Comparison of ENCODE assay signal across 13 cellular contexts in the genomic region with DNA sequence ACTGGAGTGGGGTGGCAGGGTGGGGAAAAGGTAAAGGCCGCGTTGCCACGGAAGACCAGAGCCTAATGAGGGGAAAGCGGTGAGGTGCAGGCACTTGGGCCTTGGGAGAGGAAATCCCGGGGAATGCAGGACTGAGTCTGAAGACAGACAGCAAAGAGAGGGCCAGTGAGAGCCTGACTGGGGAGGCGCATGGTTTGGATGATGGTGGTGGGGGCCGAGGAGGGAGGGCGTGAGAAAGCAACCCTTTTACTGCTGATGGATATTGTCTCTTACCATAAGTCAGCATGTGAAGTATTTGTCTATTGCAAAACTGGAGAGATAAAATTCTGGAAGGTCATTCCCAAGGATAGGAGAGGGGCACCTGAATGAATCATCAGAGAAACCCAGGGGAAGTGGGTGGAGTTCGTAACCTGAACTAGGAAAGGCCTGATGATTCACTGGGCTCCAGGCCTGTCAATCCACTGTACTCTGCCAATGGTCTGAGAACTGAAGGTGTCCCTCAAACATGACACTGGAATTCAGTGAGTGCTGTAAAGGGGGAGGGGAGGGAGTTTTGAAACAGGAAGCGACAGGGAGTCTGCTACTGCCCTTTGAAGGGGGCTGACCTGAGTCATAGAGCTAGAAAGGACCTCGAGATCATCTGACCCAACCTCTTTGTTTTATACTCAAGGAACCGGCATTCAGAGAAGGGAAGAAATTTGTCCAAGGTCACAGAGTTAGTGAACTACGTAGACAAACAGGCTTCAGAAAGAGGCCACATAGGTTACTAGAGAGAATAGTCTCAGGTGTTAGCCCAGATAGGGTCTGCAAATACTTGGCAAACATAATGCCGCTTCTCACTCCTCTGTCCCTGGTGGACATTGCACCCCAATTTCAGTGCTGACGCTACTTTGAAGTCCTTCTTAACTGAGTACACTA. TPM values are rescaled to one million over a fixed set of nuclear protein-coding genes. Genes with fewer than 3 reads are reported as not detected.
DNase-seq lines count a peak whose midpoint lies in the region; ATAC-seq, FAIRE-seq and TF ChIP-seq lines count a peak whose summit lies in the region.
"Had no signal": no experiment of that assay in that cellular context is flagged by ENCODE, and none has a peak within 500 bp of the region (broad histone marks: within the 10 kb centered on the region; RNA-seq: fewer than 3 reads in every experiment).

No MANE protein-coding gene starts in this region.

- H3K4me3 ChIP-seq in SK-N-SH (ENCODE audit: low read depth in 2 of 2, low read length in 1 of 2) (no peak overlapping the region), kidney (ENCODE audit: low read length in 2 of 2) (no peak overlapping the region), uterus (no peak overlapping the region)

- TF ChIP-seq CTCF in SK-N-SH (IDR thresholded peaks at IDR 0.05), result no peak
- no peak for TF ChIP-seq CTCF in kidney (IDR thresholded peaks at IDR 0.05; ENCODE audit: borderline replicate concordance, extremely low read depth, insufficient read depth)
- TF ChIP-seq CTCF in uterus (IDR thresholded peaks at IDR 0.05), result no peak

- DNase-seq in SK-N-SH (no peak), astrocyte of the hippocampus (ENCODE audit: low read depth, low spot score) (peak; percentile 8), kidney (peak; percentile 58), uterus (peak; percentile 43 to 44), NCI-H1930 (lab: John Stamatoyannopoulos, UW) (no peak), middle frontal gyrus (ENCODE audit: extremely low spot score, low spot score) (no peak)
- DNase-seq: activated CD8-positive, alpha-beta T cell treated with anti-CD3 and anti-CD28 coated beads, Interleukin-2, amount 10 ng/mL, durations not matched to agents 7 days and 5 days; central memory CD4-positive, alpha-beta T cell had no signal

- no peaks in the 10 kb centered on the region for H3K9me2 ChIP-seq in SK-N-SH

- H3F3A ChIP-seq in SK-N-SH (replicated peaks; ENCODE audit: insufficient read depth), result no peaks in the 10 kb centered on the region

- TF ChIP-seq POLR2A in uterus (IDR thresholded peaks at IDR 0.05), result no peak

- H3K36me3 ChIP-seq in SK-N-SH (replicated peaks in 1 of 2; ENCODE audit: control insufficient read depth in 1 of 2, insufficient read depth in 2 of 2, low read length in 1 of 2) (no peaks in the 10 kb centered on the region), kidney (ENCODE audit: control insufficient read depth in 1 of 2, insufficient read depth in 2 of 2, low read length in 2 of 2) (no peaks in the 10 kb centered on the region), uterus (no peaks in the 10 kb centered on the region)

- H3K27ac ChIP-seq in SK-N-SH (ENCODE audit: low read depth in 2 of 2, low read length in 1 of 2), result no peak overlapping the region
- H3K27ac ChIP-seq in kidney (ENCODE audit: low read depth in 2 of 2, low read length in 2 of 2), result no peak overlapping the region
- H3K27ac ChIP-seq in uterus, result peak overlapping the region; percentile 41 to 44

- H3K4me2 ChIP-seq in SK-N-SH, result no peak overlapping the region

- H3K4me1 ChIP-seq in SK-N-SH (ENCODE audit: control insufficient read depth in 1 of 2, insufficient read depth in 2 of 2, low read depth in 1 of 2, low read length in 1 of 2) (no peaks in the 10 kb centered on the region), kidney (ENCODE audit: control insufficient read depth in 1 of 2, insufficient read depth in 1 of 2, low read depth in 1 of 2, low read length in 2 of 2) (no peaks in the 10 kb centered on the region), uterus (no peaks in the 10 kb centered on the region)

- 38% methylated on average over 15 of the region's 15 CpGs for WGBS in SK-N-SH (ENCODE audit: low lambda C conversion rate)

- CTCF ChIA-PET in SK-N-SH (lab: Yijun Ruan, JAX), result no interaction called here

- no peak for ATAC-seq in SK-N-SH treated with all-trans-retinoic acid at 6 μM for 48 hours
- ATAC-seq in GM19397 (IDR thresholded peaks at IDR 0.05; ENCODE audit: unreplicated experiment), result no peak
- ATAC-seq: activated CD8-positive, alpha-beta T cell treated with anti-CD3 and anti-CD28 coated beads, Interleukin-2, amount 10 ng/mL, durations not matched to agents 7 days and 5 days had no signal

- TF ChIP-seq RAD21 in SK-N-SH (IDR thresholded peaks at IDR 0.05; ENCODE audit: low read length), result no peak

- FAIRE-seq in kidney (lab: Jason Lieb, UNC), result peak; percentile 11
- FAIRE-seq: GM12891 had no signal

- no peaks in the 10 kb centered on the region for H3K79me2 ChIP-seq in SK-N-SH (ENCODE audit: insufficient read depth)

- intact Hi-C loops in kidney (cut with DNase I), result no loop called here
- intact Hi-C loops in uterus (cut with DNase I; ENCODE audit: low total_unique reads), result no loop called here

- POLR2A ChIA-PET in SK-N-SH (lab: Yijun Ruan, JAX), result no interaction called here

- no peak for TF ChIP-seq EP300 in SK-N-SH (IDR thresholded peaks at IDR 0.05; ENCODE audit: borderline replicate concordance in 1 of 2, low read depth in 1 of 2, low read length in 1 of 2)

- H3K27me3 ChIP-seq in SK-N-SH (ENCODE audit: insufficient read depth), result peaks cover 13% of the 10 kb centered on the region
- H3K27me3 ChIP-seq in uterus, result no peaks in the 10 kb centered on the region

- no peak overlapping the region for H2AFZ ChIP-seq in SK-N-SH (ENCODE audit: low read depth)

- no peaks in the 10 kb centered on the region for H4K20me1 ChIP-seq in SK-N-SH (ENCODE audit: insufficient read depth)

- H3K9ac ChIP-seq in SK-N-SH (no peak overlapping the region), kidney (ENCODE audit: low read length in 2 of 2) (no peak overlapping the region)

- no peaks in the 10 kb centered on the region for H3K9me3 ChIP-seq in SK-N-SH
- no peaks in the 10 kb centered on the region for H3K9me3 ChIP-seq in kidney (ENCODE audit: control insufficient read depth in 1 of 2, low read length in 2 of 2)
- no peaks in the 10 kb centered on the region for H3K9me3 ChIP-seq in uterus

TF ChIP-seq in SK-N-SH, 30 proteins besides CTCF, POLR2A, EP300 and RAD21:
- TF ChIP-seq GATA2 (CRISPR knock-in tag; IDR thresholded peaks at IDR 0.05) (no peak), TEAD4 (IDR thresholded peaks at IDR 0.05; ENCODE audit: borderline replicate concordance, insufficient read depth) (no peak), FOXM1 (IDR thresholded peaks at IDR 0.05; ENCODE audit: low read depth) (no peak)
- TF ChIP-seq, protein P1, sequence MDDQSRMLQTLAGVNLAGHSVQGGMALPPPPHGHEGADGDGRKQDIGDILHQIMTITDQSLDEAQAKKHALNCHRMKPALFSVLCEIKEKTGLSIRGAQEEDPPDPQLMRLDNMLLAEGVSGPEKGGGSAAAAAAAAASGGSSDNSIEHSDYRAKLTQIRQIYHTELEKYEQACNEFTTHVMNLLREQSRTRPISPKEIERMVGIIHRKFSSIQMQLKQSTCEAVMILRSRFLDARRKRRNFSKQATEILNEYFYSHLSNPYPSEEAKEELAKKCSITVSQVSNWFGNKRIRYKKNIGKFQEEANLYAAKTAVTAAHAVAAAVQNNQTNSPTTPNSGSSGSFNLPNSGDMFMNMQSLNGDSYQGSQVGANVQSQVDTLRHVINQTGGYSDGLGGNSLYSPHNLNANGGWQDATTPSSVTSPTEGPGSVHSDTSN (IDR thresholded peaks at IDR 0.05), result peak; percentile 64

TF ChIP-seq in SK-N-SH treated with all-trans-retinoic acid at 6 μM for 48 hours, 23 proteins besides CTCF, POLR2A, EP300 and RAD21 (continues in another document):
- TF ChIP-seq ZFP30 (CRISPR knock-in tag; IDR thresholded peaks at IDR 0.05) (no peak), OSR1 (CRISPR knock-in tag; IDR thresholded peaks at IDR 0.05) (no peak), ZC3H10 (CRISPR knock-in tag; IDR thresholded peaks at IDR 0.05) (no peak), RARB (CRISPR knock-in tag; IDR thresholded peaks at IDR 0.05) (no peak), PPARA (CRISPR knock-in tag; IDR thresholded peaks at IDR 0.05; ENCODE audit: borderline replicate concordance) (no peak)
- TF ChIP-seq, protein P2, sequence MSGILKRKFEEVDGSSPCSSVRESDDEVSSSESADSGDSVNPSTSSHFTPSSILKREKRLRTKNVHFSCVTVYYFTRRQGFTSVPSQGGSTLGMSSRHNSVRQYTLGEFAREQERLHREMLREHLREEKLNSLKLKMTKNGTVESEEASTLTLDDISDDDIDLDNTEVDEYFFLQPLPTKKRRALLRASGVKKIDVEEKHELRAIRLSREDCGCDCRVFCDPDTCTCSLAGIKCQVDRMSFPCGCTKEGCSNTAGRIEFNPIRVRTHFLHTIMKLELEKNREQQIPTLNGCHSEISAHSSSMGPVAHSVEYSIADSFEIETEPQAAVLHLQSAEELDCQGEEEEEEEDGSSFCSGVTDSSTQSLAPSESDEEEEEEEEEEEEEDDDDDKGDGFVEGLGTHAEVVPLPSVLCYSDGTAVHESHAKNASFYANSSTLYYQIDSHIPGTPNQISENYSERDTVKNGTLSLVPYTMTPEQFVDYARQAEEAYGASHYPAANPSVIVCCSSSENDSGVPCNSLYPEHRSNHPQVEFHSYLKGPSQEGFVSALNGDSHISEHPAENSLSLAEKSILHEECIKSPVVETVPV (CRISPR knock-in tag; IDR thresholded peaks at IDR 0.05), result no peak
- TF ChIP-seq, protein P3, sequence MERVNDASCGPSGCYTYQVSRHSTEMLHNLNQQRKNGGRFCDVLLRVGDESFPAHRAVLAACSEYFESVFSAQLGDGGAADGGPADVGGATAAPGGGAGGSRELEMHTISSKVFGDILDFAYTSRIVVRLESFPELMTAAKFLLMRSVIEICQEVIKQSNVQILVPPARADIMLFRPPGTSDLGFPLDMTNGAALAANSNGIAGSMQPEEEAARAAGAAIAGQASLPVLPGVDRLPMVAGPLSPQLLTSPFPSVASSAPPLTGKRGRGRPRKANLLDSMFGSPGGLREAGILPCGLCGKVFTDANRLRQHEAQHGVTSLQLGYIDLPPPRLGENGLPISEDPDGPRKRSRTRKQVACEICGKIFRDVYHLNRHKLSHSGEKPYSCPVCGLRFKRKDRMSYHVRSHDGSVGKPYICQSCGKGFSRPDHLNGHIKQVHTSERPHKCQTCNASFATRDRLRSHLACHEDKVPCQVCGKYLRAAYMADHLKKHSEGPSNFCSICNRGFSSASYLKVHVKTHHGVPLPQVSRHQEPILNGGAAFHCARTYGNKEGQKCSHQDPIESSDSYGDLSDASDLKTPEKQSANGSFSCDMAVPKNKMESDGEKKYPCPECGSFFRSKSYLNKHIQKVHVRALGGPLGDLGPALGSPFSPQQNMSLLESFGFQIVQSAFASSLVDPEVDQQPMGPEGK (CRISPR knock-in tag; IDR thresholded peaks at IDR 0.05; ENCODE audit: borderline replicate concordance), result no peak

RNA-seq across cellular contexts. Expression of a gene that starts 52.2 kb away (rescaled TPM):
- polyA plus RNA-seq in SK-N-SH (2012; rRNA removed) (0.02 and 0.06 TPM in 2 replicates), kidney (ENCODE audit: insufficient read depth, low read depth, low replicate concordance) (1.9 TPM)
- polyA plus RNA-seq in SK-N-SH (2012; cell fraction: cytosol; rRNA removed), result 0.03 and 0.05 TPM in 2 replicates
- not detected in 2 replicates for polyA plus RNA-seq in SK-N-SH (2012; cell fraction: nucleus; rRNA removed)
- total RNA-seq in kidney (2.0 TPM), uterus (under 1 TPM in 2 of 4 donors, not detected in 2; 0.35 to 0.58 TPM)
- total RNA-seq: activated CD8-positive, alpha-beta T cell treated with anti-CD3 and anti-CD28 coated beads, Interleukin-2, amount 10 ng/mL, durations not matched to agents 7 days and 5 days; glomerular endothelial cell had no signal
- polyA plus RNA-seq: AG04450 had no signal

RNA-seq across cellular contexts. Expression of a gene that starts 59.6 kb away (rescaled TPM):
- polyA plus RNA-seq in SK-N-SH (2012; rRNA removed) (0.02 and 0.06 TPM in 2 replicates), kidney (ENCODE audit: insufficient read depth, low read depth, low replicate concordance) (2.9 TPM)
- 0.01 and 0.04 TPM in 2 replicates for polyA plus RNA-seq in SK-N-SH (2012; cell fraction: cytosol; rRNA removed)
- polyA plus RNA-seq in SK-N-SH (2012; cell fraction: nucleus; rRNA removed), result 0.04 TPM in 2 replicates
- total RNA-seq in kidney (4.2 TPM), uterus (10 to 100 TPM in 2 of 4 donors, 1 to 10 TPM in 1, under 1 TPM in 1; 0.51 to 13.5 (median 7.3) TPM)

Comparison
In these comparisons a context has a peak if more than half of its experiments do, and no peak if none do; other contexts are left out.
1. DNase-seq: peak in astrocyte of the hippocampus (single experiment), kidney (single experiment) and uterus (2 of 2); none in SK-N-SH (single experiment), NCI-H1930 (0 of 2) and middle frontal gyrus (single experiment).
2. H3K27ac ChIP-seq: peak in uterus (2 of 2); none in SK-N-SH (0 of 2) and kidney (0 of 2).